1 cellular context compared by ENCODE assay signal in genomic region chr9:120714088-120714845, GRCh38.
TF ChIP-seq lines count a peak whose summit lies in the region.

TSS of gene MEGF9 (minus strand) at chr9:120714470. CDS start at chr9:120714358, 112 bp downstream.

TF ChIP-seq in WTC11, 78 proteins besides CTCF, POLR2A, EP300 and RAD21 (continued from another document):
- TF ChIP-seq STAT6 (CRISPR knock-in tag; conservative IDR thresholded peaks at IDR 0.05; ENCODE audit: low read depth) (no peak), PRDM15 (CRISPR knock-in tag; IDR thresholded peaks at IDR 0.05) (no peak), USF2 (CRISPR knock-in tag; IDR thresholded peaks at IDR 0.05) (peak; percentile 98), FOXP1 (CRISPR knock-in tag; IDR thresholded peaks at IDR 0.05; ENCODE audit: borderline replicate concordance) (no peak), FOXJ3 (CRISPR knock-in tag; IDR thresholded peaks at IDR 0.05; ENCODE audit: borderline replicate concordance) (no peak), PREB (CRISPR knock-in tag; IDR thresholded peaks at IDR 0.05; ENCODE audit: borderline replicate concordance) (no peak), SP1 (CRISPR knock-in tag; conservative IDR thresholded peaks at IDR 0.05) (peak; percentile 85), E2F5 (CRISPR knock-in tag; IDR thresholded peaks at IDR 0.05) (0 out of 2 replicates have a peak, but pooled peaks have one; percentile 19), ZSCAN18 (CRISPR knock-in tag; IDR thresholded peaks at IDR 0.05) (no peak), AR (CRISPR knock-in tag; IDR thresholded peaks at IDR 0.05) (no peak), ZNF232 (CRISPR knock-in tag; IDR thresholded peaks at IDR 0.05) (no peak), TEAD4 (CRISPR knock-in tag; IDR thresholded peaks at IDR 0.05) (no peak), NR3C1 (CRISPR knock-in tag; conservative IDR thresholded peaks at IDR 0.05; ENCODE audit: low read depth) (no peak), E2F1 (CRISPR knock-in tag; IDR thresholded peaks at IDR 0.05) (no peak)
